8 cellular contexts compared by ENCODE assay signal in genomic region chr17:37147301-37147812, GRCh38.
DNase-seq lines count a peak whose midpoint lies in the region; ATAC-seq and TF ChIP-seq lines count a peak whose summit lies in the region.

No MANE protein-coding gene starts in this region.

- H3K9ac ChIP-seq in adipocyte (ENCODE audit: low read length): no peak overlapping the region
- no peak overlapping the region for H3K9ac ChIP-seq in parathyroid adenoma

- H2AFZ ChIP-seq in parathyroid adenoma: peak overlapping the region; percentile 34

- 86 to 88% methylated on average over 4 of the region's 4 CpGs for WGBS in testis, 2 donors

- peak; percentile 84 for ATAC-seq in HG03135 (IDR thresholded peaks at IDR 0.05; ENCODE audit: unreplicated experiment)

- H3K36me3 ChIP-seq in adipocyte (ENCODE audit: control insufficient read depth, insufficient read depth, low read length, severe bottlenecking) (peaks cover 90% of the 10 kb centered on the region), parathyroid adenoma (ENCODE audit: control insufficient read depth, insufficient read depth, low read length) (no peaks in the 10 kb centered on the region), testis (ENCODE audit: low read depth, missing control alignments) (no peaks in the 10 kb centered on the region), tibial artery (peaks cover 0 to 32% (median 4%) of the 10 kb centered on the region in 3 donors)

- H3K4me1 ChIP-seq in adipocyte (ENCODE audit: control insufficient read depth, insufficient read depth, low read length) (peaks cover 1% of the 10 kb centered on the region), parathyroid adenoma (peaks cover 15% of the 10 kb centered on the region), testis (no peaks in the 10 kb centered on the region), tibial artery (no peaks in the 10 kb centered on the region)

- H3K4me3 ChIP-seq in adipocyte (ENCODE audit: low read length) (no peak overlapping the region), parathyroid adenoma (ENCODE audit: low read depth, low read length) (no peak overlapping the region), testis (no peak overlapping the region), tibial artery (no peak overlapping the region)

- H3K79me2 ChIP-seq in parathyroid adenoma: no peaks in the 10 kb centered on the region

- peak; percentile 12 to 48 (median 22) for DNase-seq in NCI-H1417 (lab: John Stamatoyannopoulos, UW)
- no peak for DNase-seq in NCI-H1417 treated with DMSO at 0.1 percent for 48 hours (lab: John Stamatoyannopoulos, UW)
- DNase-seq in adipocyte (ENCODE audit: low read depth): peak; percentile 8
- no peak for DNase-seq in NK-92 treated with Interleukin-12 subunit alpha and Interleukin-12 subunit beta, amount 100 ng/mL, for 24 hours (lab: John Stamatoyannopoulos, UW)
- no peak for DNase-seq in testis
- no peak for DNase-seq in tibial artery

- no peak for TF ChIP-seq POLR2A in testis (IDR thresholded peaks at IDR 0.05)

- H3K27me3 ChIP-seq in adipocyte (replicated peaks; ENCODE audit: control insufficient read depth, insufficient read depth, low read length) (no peaks in the 10 kb centered on the region), parathyroid adenoma (ENCODE audit: control insufficient read depth, insufficient read depth, low read length) (no peaks in the 10 kb centered on the region), testis (no peaks in the 10 kb centered on the region), tibial artery (no peaks in the 10 kb centered on the region)

- H3K4me2 ChIP-seq in parathyroid adenoma (ENCODE audit: low read length): no peak overlapping the region

- intact Hi-C loops in testis (cut with DNase I; ENCODE audit: low total_unique reads): no loop called here
- intact Hi-C loops in tibial artery (cut with DNase I; ENCODE audit: low total_unique reads): loop anchor here (10.0 kb wide), 1 partner anchor 1897 kb away; no protein-coding TSS in a partner anchor

- H3K27ac ChIP-seq in parathyroid adenoma (no peak overlapping the region), testis (no peak overlapping the region), tibial artery (no peak overlapping the region)

- no peaks in the 10 kb centered on the region for H3K9me3 ChIP-seq in adipocyte (ENCODE audit: control insufficient read depth, low read length)
- no peaks in the 10 kb centered on the region for H3K9me3 ChIP-seq in parathyroid adenoma (ENCODE audit: control insufficient read depth, low read length)
- no peaks in the 10 kb centered on the region for H3K9me3 ChIP-seq in testis
- no peaks in the 10 kb centered on the region for H3K9me3 ChIP-seq in tibial artery

- no peak for TF ChIP-seq CTCF in parathyroid adenoma (IDR thresholded peaks at IDR 0.05)
- no peak for TF ChIP-seq CTCF in testis (IDR thresholded peaks at IDR 0.05)
- no peak for TF ChIP-seq CTCF in tibial artery (IDR thresholded peaks at IDR 0.05)

Comparison
In these comparisons a context has a peak if more than half of its experiments do, and no peak if none do; other contexts are left out.
1. DNase-seq: peak in NCI-H1417 (3 of 3) and adipocyte (single experiment); none in NCI-H1417 treated with DMSO at 0.1 percent for 48 hours (single experiment), NK-92 treated with Interleukin-12 subunit alpha and Interleukin-12 subunit beta, amount 100 ng/mL, for 24 hours (single experiment), testis (single experiment) and tibial artery (0 of 2).